In genomic region chr3:116067275-116067674, GRCh38 we compare ENCODE assay signal across 11 cellular contexts.
DNase-seq lines count a peak whose midpoint lies in the region; ATAC-seq lines count a peak whose summit lies in the region.
"Had no signal": no experiment of that assay in that cellular context is flagged by ENCODE, and none has a peak within 500 bp of the region (broad histone marks: within the 10 kb centered on the region; RNA-seq: fewer than 3 reads in every experiment).

No MANE protein-coding gene starts in this region.

- H3K4me1 ChIP-seq in right cardiac atrium (ENCODE audit: control insufficient read depth, insufficient read depth, low read length), result no peaks in the 10 kb centered on the region
- no peaks in the 10 kb centered on the region for H3K4me1 ChIP-seq in CD8-positive, alpha-beta memory T cell (ENCODE audit: insufficient read depth, low read length)
- H3K4me1 ChIP-seq: Peyer's patch had no signal

- no peak overlapping the region for H3K27ac Mint-ChIP-seq in activated CD8-positive, alpha-beta memory T cell treated with anti-CD3 and anti-CD28 coated beads, Interleukin-2, amount 10 ng/mL, durations not matched to agents 7 days and 5 days
- no peak overlapping the region for H3K27ac Mint-ChIP-seq in CD8-positive, alpha-beta memory T cell
- H3K27ac Mint-ChIP-seq: activated naive CD8-positive, alpha-beta T cell treated with anti-CD3 and anti-CD28 coated beads for 36 hours had no signal

- H3K4me1 Mint-ChIP-seq in activated CD8-positive, alpha-beta memory T cell treated with anti-CD3 and anti-CD28 coated beads, Interleukin-2, amount 10 ng/mL, durations not matched to agents 7 days and 5 days, result no peaks in the 10 kb centered on the region
- H3K4me1 Mint-ChIP-seq in CD8-positive, alpha-beta memory T cell, result no peaks in the 10 kb centered on the region
- H3K4me1 Mint-ChIP-seq: activated naive CD8-positive, alpha-beta T cell treated with anti-CD3 and anti-CD28 coated beads for 36 hours had no signal

- no peaks in the 10 kb centered on the region for H3K27me3 Mint-ChIP-seq in activated CD8-positive, alpha-beta memory T cell treated with anti-CD3 and anti-CD28 coated beads, Interleukin-2, amount 10 ng/mL, durations not matched to agents 7 days and 5 days
- H3K27me3 Mint-ChIP-seq in CD8-positive, alpha-beta memory T cell, result no peaks in the 10 kb centered on the region
- H3K27me3 Mint-ChIP-seq: activated naive CD8-positive, alpha-beta T cell treated with anti-CD3 and anti-CD28 coated beads for 36 hours had no signal

- WGBS in right cardiac atrium, result 77% methylated on average over 4 of the region's 4 CpGs

- POLR2A ChIA-PET in CD8-positive, alpha-beta memory T cell (lab: Charles Lee), result no interaction called here

- no peaks in the 10 kb centered on the region for H3K36me3 Mint-ChIP-seq in activated CD8-positive, alpha-beta memory T cell treated with anti-CD3 and anti-CD28 coated beads, Interleukin-2, amount 10 ng/mL, durations not matched to agents 7 days and 5 days
- H3K36me3 Mint-ChIP-seq in CD8-positive, alpha-beta memory T cell, result no peaks in the 10 kb centered on the region
- H3K36me3 Mint-ChIP-seq: activated naive CD8-positive, alpha-beta T cell treated with anti-CD3 and anti-CD28 coated beads for 36 hours had no signal

- no peak overlapping the region for H3K4me3 ChIP-seq in right cardiac atrium (ENCODE audit: low read length)
- H3K4me3 ChIP-seq in CD8-positive, alpha-beta memory T cell (ENCODE audit: low read length), result no peak overlapping the region
- H3K4me3 ChIP-seq: Peyer's patch had no signal

- H3K27me3 ChIP-seq in right cardiac atrium (ENCODE audit: control insufficient read depth, insufficient read depth), result no peaks in the 10 kb centered on the region
- H3K27me3 ChIP-seq in CD8-positive, alpha-beta memory T cell (ENCODE audit: insufficient read depth, low read length, poor library complexity, severe bottlenecking), result no peaks in the 10 kb centered on the region
- H3K27me3 ChIP-seq: Peyer's patch had no signal

- no peak overlapping the region for H3K27ac ChIP-seq in right cardiac atrium (ENCODE audit: low read length)
- H3K27ac ChIP-seq in CD8-positive, alpha-beta memory T cell (ENCODE audit: low read depth, low read length), result no peak overlapping the region
- H3K27ac ChIP-seq: Peyer's patch had no signal

- CTCF ChIA-PET in activated CD8-positive, alpha-beta memory T cell treated with anti-CD3 and anti-CD28 coated beads, Interleukin-2, amount 10 ng/mL, durations not matched to agents 7 days and 5 days (lab: Charles Lee), result no interaction called here
- CTCF ChIA-PET in CD8-positive, alpha-beta memory T cell (lab: Charles Lee), result no interaction called here

- ATAC-seq in GM19372 (IDR thresholded peaks at IDR 0.05; ENCODE audit: low read depth, unreplicated experiment), result peak; percentile 50
- ATAC-seq in HG02678 (IDR thresholded peaks at IDR 0.05; ENCODE audit: unreplicated experiment), result peak; percentile 77
- ATAC-seq in HG03460 (IDR thresholded peaks at IDR 0.05; ENCODE audit: unreplicated experiment), result peak; percentile 93
- no peak for ATAC-seq in right cardiac atrium
- no peak for ATAC-seq in activated CD8-positive, alpha-beta memory T cell treated with anti-CD3 and anti-CD28 coated beads, Interleukin-2, amount 10 ng/mL, durations not matched to agents 7 days and 5 days

- peaks cover 2% of the 10 kb centered on the region for H3K9me3 Mint-ChIP-seq in activated CD8-positive, alpha-beta memory T cell treated with anti-CD3 and anti-CD28 coated beads, Interleukin-2, amount 10 ng/mL, durations not matched to agents 7 days and 5 days (ENCODE audit: low read depth)
- peaks cover 0 to 2% (median 0%) of the 10 kb centered on the region in 5 donors for H3K9me3 Mint-ChIP-seq in CD8-positive, alpha-beta memory T cell
- H3K9me3 Mint-ChIP-seq: activated naive CD8-positive, alpha-beta T cell treated with anti-CD3 and anti-CD28 coated beads for 36 hours had no signal

- no peak overlapping the region for H3K4me3 Mint-ChIP-seq in activated CD8-positive, alpha-beta memory T cell treated with anti-CD3 and anti-CD28 coated beads, Interleukin-2, amount 10 ng/mL, durations not matched to agents 7 days and 5 days
- H3K4me3 Mint-ChIP-seq in CD8-positive, alpha-beta memory T cell, result no peak overlapping the region
- H3K4me3 Mint-ChIP-seq: activated naive CD8-positive, alpha-beta T cell treated with anti-CD3 and anti-CD28 coated beads for 36 hours had no signal

- intact Hi-C loops in right cardiac atrium (cut with DNase I), result no loop called here

- H3K36me3 ChIP-seq in CD8-positive, alpha-beta memory T cell (ENCODE audit: insufficient read depth, low read length), result no peaks in the 10 kb centered on the region
- H3K36me3 ChIP-seq: Peyer's patch had no signal

- DNase-seq in NCI-H2029 (lab: John Stamatoyannopoulos, UW), result no peak
- DNase-seq in right cardiac atrium, result no peak
- DNase-seq in activated CD8-positive, alpha-beta memory T cell treated with anti-CD3 and anti-CD28 coated beads, Interleukin-2, amount 10 ng/mL, durations not matched to agents 7 days and 5 days, result no peak
- DNase-seq in CD8-positive, alpha-beta memory T cell, result no peak
- DNase-seq: activated naive CD8-positive, alpha-beta T cell treated with anti-CD3 and anti-CD28 coated beads for 36 hours; H7; NCI-H2081 treated with DMSO at 0.1 percent for 48 hours; Peyer's patch had no signal

- H3K9me3 ChIP-seq in right cardiac atrium (ENCODE audit: control insufficient read depth, low read length), result no peaks in the 10 kb centered on the region
- no peaks in the 10 kb centered on the region for H3K9me3 ChIP-seq in CD8-positive, alpha-beta memory T cell (ENCODE audit: low read length)
- H3K9me3 ChIP-seq: Peyer's patch had no signal

Comparison
In these comparisons a context has a peak if more than half of its experiments do, and no peak if none do; other contexts are left out.
1. ATAC-seq: peak in GM19372 (single experiment), HG02678 (single experiment) and HG03460 (single experiment); none in right cardiac atrium (0 of 2) and activated CD8-positive, alpha-beta memory T cell treated with anti-CD3 and anti-CD28 coated beads, Interleukin-2, amount 10 ng/mL, durations not matched to agents 7 days and 5 days (single experiment).